23 cellular contexts compared by ENCODE assay signal in the genomic region with DNA sequence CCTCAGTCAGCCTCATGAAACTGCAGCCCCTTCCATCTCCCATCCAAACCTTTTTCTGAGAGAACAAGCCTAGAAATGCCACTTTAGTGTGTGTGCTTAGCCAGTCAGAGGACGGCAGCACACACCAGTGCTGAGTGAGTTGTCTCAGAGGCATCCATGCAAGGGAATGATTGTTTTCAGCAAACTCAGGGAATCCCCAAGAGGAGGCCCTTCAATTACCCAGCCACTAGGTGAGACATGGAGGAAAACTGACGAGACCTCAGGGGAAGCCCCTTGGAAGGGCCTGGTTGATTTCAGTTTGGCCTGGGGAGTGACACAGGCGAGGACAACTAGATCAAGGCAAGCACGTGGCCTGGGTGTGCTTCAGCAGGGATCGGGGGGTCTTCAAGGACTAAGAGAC. TPM values are rescaled to one million over a fixed set of nuclear protein-coding genes. Genes with fewer than 3 reads are reported as not detected.
A peak's percentile ranks its signal among the peaks of the same experiment; 100 is the strongest.
DNase-seq lines count a peak whose midpoint lies in the region; ATAC-seq and TF ChIP-seq lines count a peak whose summit lies in the region.
"Had no signal": no experiment of that assay in that cellular context is flagged by ENCODE, and none has a peak within 500 bp of the region (broad histone marks: within the 10 kb centered on the region; RNA-seq: fewer than 3 reads in every experiment).

No MANE protein-coding gene starts in this region.

- DNase-seq in epithelial cell of esophagus (ENCODE audit: low read depth) (peak; percentile 17), trophoblast cell (no peak), NCI-H1436 treated with DMSO at 0.1 percent for 48 hours (lab: John Stamatoyannopoulos, UW) (no peak), AML-193 (lab: John Stamatoyannopoulos, UW) (no peak), heart left ventricle (no peak)
- DNase-seq: activated gamma-delta T cell; adrenal gland; colonic mucosa; effector memory CD8-positive, alpha-beta T cell; HCEC 1CT; hypothalamus; mucosa of descending colon; NCI-H1694 treated with DMSO at 0.1 percent for 48 hours; NCI-H2171 treated with DMSO at 0.1 percent for 48 hours; NCI-H69; nephron progenitor cell; right lobe of liver; tibial artery had no signal

- intact Hi-C loops in heart left ventricle (cut with DNase I), result no loop called here

- H3K27ac ChIP-seq in trophoblast cell (ENCODE audit: low read depth, low read length) (peak overlapping the region; percentile 54), heart left ventricle (no peak overlapping the region)
- H3K27ac ChIP-seq: adrenal gland, colonic mucosa, right lobe of liver, tibial artery had no signal

- no peak overlapping the region for H4K12ac ChIP-seq in trophoblast cell (ENCODE audit: low read depth, low read length)

- peak overlapping the region; percentile 6 for H2BK120ac ChIP-seq in trophoblast cell (ENCODE audit: insufficient read depth, low read length, poor library complexity)

- H2AK5ac ChIP-seq in trophoblast cell (ENCODE audit: low read length), result no peak overlapping the region

- peak overlapping the region; percentile 68 for H4K91ac ChIP-seq in trophoblast cell (ENCODE audit: low read depth, low read length)

- ATAC-seq in GM18858 (IDR thresholded peaks at IDR 0.05; ENCODE audit: unreplicated experiment) (peak; percentile 43), HG02885 (IDR thresholded peaks at IDR 0.05; ENCODE audit: poor library complexity, unreplicated experiment) (peak; percentile 58), heart left ventricle (no peak), GM18511 (IDR thresholded peaks at IDR 0.05; ENCODE audit: unreplicated experiment) (no peak)
- ATAC-seq: activated CD4-positive, CD25-positive, alpha-beta regulatory T cell treated with anti-CD3 and anti-CD28 coated beads, Interleukin-2, amount 50 U/mL, for 24 hours; effector memory CD8-positive, alpha-beta T cell; esophagus mucosa; mucosa of descending colon; right lobe of liver had no signal

- H3K4me3 ChIP-seq in epithelial cell of esophagus (ENCODE audit: low read length) (no peak overlapping the region), trophoblast cell (ENCODE audit: low read depth, low read length) (no peak overlapping the region), heart left ventricle (no peak overlapping the region)
- H3K4me3 ChIP-seq: adrenal gland, colonic mucosa, mucosa of descending colon, right lobe of liver, tibial artery had no signal

- TF ChIP-seq CTCF in epithelial cell of esophagus (IDR thresholded peaks at IDR 0.05; ENCODE audit: insufficient read depth, low read depth, low read length, missing control alignments), result no peak
- TF ChIP-seq CTCF in heart left ventricle (IDR thresholded peaks at IDR 0.05), result no peak

- no peak overlapping the region for H4K8ac ChIP-seq in trophoblast cell (ENCODE audit: low read depth, low read length)

- H3K14ac ChIP-seq in trophoblast cell (ENCODE audit: low read length), result peak overlapping the region; percentile 23

- H3K9me3 ChIP-seq in trophoblast cell (ENCODE audit: insufficient read depth, low read depth, low read length) (peaks cover 2% of the 10 kb centered on the region), heart left ventricle (no peaks in the 10 kb centered on the region)
- H3K9me3 ChIP-seq: adrenal gland, colonic mucosa, mucosa of descending colon, right lobe of liver, tibial artery had no signal

- H3K18ac ChIP-seq in trophoblast cell (ENCODE audit: low read length), result peak overlapping the region; percentile 3

- peak overlapping the region; percentile 5 for H2BK5ac ChIP-seq in trophoblast cell (ENCODE audit: low read depth, low read length, poor library complexity)

- peak overlapping the region; percentile 78 for H2BK12ac ChIP-seq in trophoblast cell (ENCODE audit: low read length)

- H3K9ac ChIP-seq in trophoblast cell (ENCODE audit: low read length), result no peak overlapping the region

- no peak for TF ChIP-seq POLR2A in heart left ventricle (IDR thresholded peaks at IDR 0.05)

- H3K27me3 ChIP-seq in trophoblast cell (ENCODE audit: insufficient read depth, low read length), result no peaks in the 10 kb centered on the region
- peaks cover 0 to 8% (median 0%) of the 10 kb centered on the region in 9 donors for H3K27me3 ChIP-seq in heart left ventricle
- H3K27me3 ChIP-seq: adrenal gland, colonic mucosa, right lobe of liver, tibial artery had no signal

- no peak overlapping the region for H3K4ac ChIP-seq in trophoblast cell (ENCODE audit: low read depth, low read length)

- WGBS in trophoblast cell (ENCODE audit: extremely low coverage, insufficient coverage, insufficient read length), result no CpG with 5 or more reads among the region's 5 CpGs
- 67 to 83% (median 73%) methylated on average over 5 of the region's 5 CpGs for WGBS in heart left ventricle, 4 donors

- no peak overlapping the region for H3K4me2 ChIP-seq in trophoblast cell (ENCODE audit: low read length)

- H2AFZ ChIP-seq in trophoblast cell (ENCODE audit: insufficient read depth, low read length, poor library complexity), result no peak overlapping the region

- H3K79me2 ChIP-seq in trophoblast cell (ENCODE audit: control insufficient read depth, insufficient read depth, low read length, poor library complexity), result peaks cover 3% of the 10 kb centered on the region

- H3K36me3 ChIP-seq in trophoblast cell (ENCODE audit: control insufficient read depth in 1 of 2, insufficient read depth in 2 of 2, low read length in 2 of 2) (no peaks in the 10 kb centered on the region), heart left ventricle (no peaks in the 10 kb centered on the region)
- H3K36me3 ChIP-seq: adrenal gland, colonic mucosa, right lobe of liver, tibial artery had no signal

- H3K4me1 ChIP-seq in trophoblast cell (ENCODE audit: control insufficient read depth in 1 of 2, insufficient read depth in 2 of 2, low read length in 2 of 2), result peaks cover 30 to 35% of the 10 kb centered on the region in 2 experiments
- no peaks in the 10 kb centered on the region for H3K4me1 ChIP-seq in heart left ventricle
- H3K4me1 ChIP-seq: adrenal gland, colonic mucosa, right lobe of liver had no signal

- no peak overlapping the region for H3K23ac ChIP-seq in trophoblast cell (ENCODE audit: low read length)

- peaks cover 35% of the 10 kb centered on the region for H3K79me1 ChIP-seq in trophoblast cell (ENCODE audit: low read length)

RNA-seq across cellular contexts. Expression of a gene that starts 49.7 kb away (rescaled TPM):
- polyA plus RNA-seq in trophoblast cell (2013), result 0.01 and 0.03 TPM in 2 replicates
- total RNA-seq in heart left ventricle, result 10 to 100 TPM in 6 of 9 donors, 1 to 10 TPM in 3; 4.3 to 55.6 (median 11.9) TPM
- 1 to 10 TPM in 1 of 2 donors, under 1 TPM in 1; 0.72 to 2.3 TPM for polyA plus RNA-seq in heart left ventricle

Comparison
In these comparisons a context has a peak if more than half of its experiments do, and no peak if none do; other contexts are left out.
1. ATAC-seq: peak in GM18858 (single experiment) and HG02885 (single experiment); none in heart left ventricle (0 of 4) and GM18511 (single experiment).